ENCODE assay signal across 14 cellular contexts in the genomic region with DNA sequence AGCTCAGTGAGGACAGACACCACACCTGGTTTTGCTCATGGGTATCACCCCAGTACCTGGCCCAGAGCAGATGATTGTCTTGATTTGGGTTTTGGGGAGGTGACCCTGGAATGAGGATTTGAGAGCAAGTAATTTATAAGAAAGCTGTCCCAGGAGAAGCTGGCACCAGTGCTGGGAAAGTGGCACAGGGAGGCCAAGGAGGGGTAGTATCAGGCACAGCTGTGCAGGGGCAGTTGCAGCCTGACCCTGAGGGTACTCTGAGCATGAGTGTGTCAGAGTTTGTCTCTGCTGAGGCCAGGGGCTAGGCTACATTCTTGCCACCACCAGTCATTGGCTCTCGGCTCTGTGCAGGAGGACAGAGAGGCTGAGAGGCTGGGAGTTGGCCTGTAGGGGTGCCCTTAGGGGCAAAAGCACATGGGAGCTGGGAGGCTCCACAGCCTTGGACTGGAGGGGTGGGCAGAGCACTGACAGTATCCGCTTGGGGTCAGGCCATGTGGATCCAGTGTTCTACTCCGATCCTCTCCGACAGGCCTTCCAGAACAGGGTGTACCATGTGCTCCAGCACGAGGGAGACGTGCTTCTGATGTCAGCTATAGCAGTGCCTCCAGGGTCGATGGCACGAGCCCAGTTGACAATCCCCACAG.
DNase-seq lines count a peak whose midpoint lies in the region; ATAC-seq, FAIRE-seq and TF ChIP-seq lines count a peak whose summit lies in the region.
"Had no signal": no experiment of that assay in that cellular context is flagged by ENCODE, and none has a peak within 500 bp of the region (broad histone marks: within the 10 kb centered on the region; RNA-seq: fewer than 3 reads in every experiment).

No MANE protein-coding gene starts in this region.

- peak overlapping the region in 5 of 10 experiments; percentile 41 to 65 (median 50); a peak in 8 of 20 replicates for H3K4me3 ChIP-seq in BLaER1 treated with 17β-estradiol and CSF1 and Interleukin-3, amounts not matched to agents 10 nM and 100 nM
- peak overlapping the region; percentile 70 for H3K4me3 ChIP-seq in NB4 (ENCODE audit: low read depth, low read length)

- POLR2A ChIA-PET in activated CD4-positive, alpha-beta T cell treated with anti-CD3 and anti-CD28 coated beads for 36 hours (lab: Charles Lee), result interaction anchor here (0.6 kb wide), 1 partner anchor 8 kb away, joined by 3 read pairs; no protein-coding TSS in a partner anchor

- peaks cover 0 to 77% (median 0%) of the 10 kb centered on the region in 11 experiments; a peak in 4 of 22 replicates for H3K27me3 ChIP-seq in BLaER1 treated with 17β-estradiol and CSF1 and Interleukin-3, amounts not matched to agents 10 nM and 100 nM

- H3K27me3 Mint-ChIP-seq in stimulated activated memory B cell treated with anti-CD40 and anti-IgM and Interleukin-4, amounts not matched to agents 10 μg/mL and 1 μg/mL and 100 μg/mL, for 72 hours, result peaks cover 7% of the 10 kb centered on the region
- H3K27me3 Mint-ChIP-seq in activated CD4-positive, alpha-beta T cell treated with anti-CD3 and anti-CD28 coated beads for 36 hours, result peaks cover 5% of the 10 kb centered on the region

- TF ChIP-seq POLR2A in NB4 (IDR thresholded peaks at IDR 0.05; ENCODE audit: extremely low read depth, insufficient read length) (no peak), H54 (IDR thresholded peaks at IDR 0.05; ENCODE audit: low read depth, low read length) (no peak)

- H3K4me2 ChIP-seq in BLaER1 treated with 17β-estradiol and CSF1 and Interleukin-3, amounts not matched to agents 10 nM and 100 nM, result peak overlapping the region; percentile 78 to 100 (median 93)

- no peaks in the 10 kb centered on the region for H3K9me3 ChIP-seq in BLaER1 treated with 17β-estradiol and CSF1 and Interleukin-3, amounts not matched to agents 10 nM and 100 nM (replicated peaks in 1 of 11)

- no peaks in the 10 kb centered on the region for H3K9me3 Mint-ChIP-seq in stimulated activated memory B cell treated with anti-CD40 and anti-IgM and Interleukin-4, amounts not matched to agents 10 μg/mL and 1 μg/mL and 100 μg/mL, for 72 hours
- H3K9me3 Mint-ChIP-seq in activated CD4-positive, alpha-beta T cell treated with anti-CD3 and anti-CD28 coated beads for 36 hours (ENCODE audit: low read depth), result no peaks in the 10 kb centered on the region

- no peaks in the 10 kb centered on the region for H3K36me3 Mint-ChIP-seq in stimulated activated memory B cell treated with anti-CD40 and anti-IgM and Interleukin-4, amounts not matched to agents 10 μg/mL and 1 μg/mL and 100 μg/mL, for 72 hours
- H3K36me3 Mint-ChIP-seq in activated CD4-positive, alpha-beta T cell treated with anti-CD3 and anti-CD28 coated beads for 36 hours (ENCODE audit: low read depth), result no peaks in the 10 kb centered on the region

- FAIRE-seq in H54 (lab: Jason Lieb, UNC), result no peak

- H3K4me1 Mint-ChIP-seq in stimulated activated memory B cell treated with anti-CD40 and anti-IgM and Interleukin-4, amounts not matched to agents 10 μg/mL and 1 μg/mL and 100 μg/mL, for 72 hours, result peaks cover 9% of the 10 kb centered on the region
- H3K4me1 Mint-ChIP-seq in activated CD4-positive, alpha-beta T cell treated with anti-CD3 and anti-CD28 coated beads for 36 hours, result no peaks in the 10 kb centered on the region

- peak overlapping the region in 8 of 11 experiments; percentile 78 to 89 (median 86); a peak in 16 of 22 replicates for H3K9ac ChIP-seq in BLaER1 treated with 17β-estradiol and CSF1 and Interleukin-3, amounts not matched to agents 10 nM and 100 nM

- peaks cover 0 to 69% (median 15%) of the 10 kb centered on the region in 11 experiments; a peak in 11 of 22 replicates for H3K36me3 ChIP-seq in BLaER1 treated with 17β-estradiol and CSF1 and Interleukin-3, amounts not matched to agents 10 nM and 100 nM

- intact Hi-C loops in activated CD4-positive, alpha-beta T cell treated with anti-CD3 and anti-CD28 coated beads for 36 hours (cut with DNase I, micrococcal nuclease), result no loop called here

- peak; percentile 18 for ATAC-seq in stimulated activated memory B cell treated with anti-CD40 and anti-IgM and Interleukin-4, amounts not matched to agents 10 μg/mL and 1 μg/mL and 100 μg/mL, for 72 hours
- ATAC-seq in activated CD4-positive, alpha-beta T cell treated with anti-CD3 and anti-CD28 coated beads for 36 hours, result no peak
- ATAC-seq in GM19328 (IDR thresholded peaks at IDR 0.05; ENCODE audit: unreplicated experiment), result no peak

- peaks cover 0 to 96% (median 12%) of the 10 kb centered on the region in 11 experiments; a peak in 10 of 22 replicates for H4K20me1 ChIP-seq in BLaER1 treated with 17β-estradiol and CSF1 and Interleukin-3, amounts not matched to agents 10 nM and 100 nM

- peak; percentile 15 for TF ChIP-seq CTCF in NB4 (IDR thresholded peaks at IDR 0.05; ENCODE audit: low read depth, low read length)

- CTCF ChIA-PET in activated CD4-positive, alpha-beta T cell treated with anti-CD3 and anti-CD28 coated beads for 36 hours (lab: Charles Lee), result no interaction called here

- peak; percentile 70 for DNase-seq in NB4 (ENCODE audit: low read depth)
- peak; percentile 74 for DNase-seq in islet precursor cell
- no peak for DNase-seq in activated CD4-positive, alpha-beta T cell treated with anti-CD3 and anti-CD28 coated beads for 36 hours
- DNase-seq in H54 (ENCODE audit: insufficient read length, low spot score), result no peak
- DNase-seq: C1 segment of cervical spinal cord; HFFc6; MM.1S; NCI-H187 treated with DMSO at 0.1 percent for 48 hours; NCI-H446; NK-92 treated with Interleukin-12 subunit alpha and Interleukin-12 subunit beta, amount 100 ng/mL, for 24 hours; SIG-M5 had no signal

- H3K27ac ChIP-seq in BLaER1 treated with 17β-estradiol and CSF1 and Interleukin-3, amounts not matched to agents 10 nM and 100 nM, result peak overlapping the region in 9 of 11 experiments; percentile 91 to 99 (median 98); a peak in 17 of 22 replicates

- H3K4me3 Mint-ChIP-seq in stimulated activated memory B cell treated with anti-CD40 and anti-IgM and Interleukin-4, amounts not matched to agents 10 μg/mL and 1 μg/mL and 100 μg/mL, for 72 hours, result no peak overlapping the region
- H3K4me3 Mint-ChIP-seq in activated CD4-positive, alpha-beta T cell treated with anti-CD3 and anti-CD28 coated beads for 36 hours, result no peak overlapping the region
- H3K4me3 Mint-ChIP-seq: HFFc6 had no signal

- H3K27ac Mint-ChIP-seq in stimulated activated memory B cell treated with anti-CD40 and anti-IgM and Interleukin-4, amounts not matched to agents 10 μg/mL and 1 μg/mL and 100 μg/mL, for 72 hours, result no peak overlapping the region
- H3K27ac Mint-ChIP-seq in activated CD4-positive, alpha-beta T cell treated with anti-CD3 and anti-CD28 coated beads for 36 hours, result no peak overlapping the region
- H3K27ac Mint-ChIP-seq: HFFc6 had no signal

- peaks cover 57 to 98% (median 95%) of the 10 kb centered on the region in 10 experiments for H3K4me1 ChIP-seq in BLaER1 treated with 17β-estradiol and CSF1 and Interleukin-3, amounts not matched to agents 10 nM and 100 nM

Comparison
In these comparisons a context has a peak if more than half of its experiments do, and no peak if none do; other contexts are left out.
1. DNase-seq: peak in NB4 (single experiment) and islet precursor cell (single experiment); none in activated CD4-positive, alpha-beta T cell treated with anti-CD3 and anti-CD28 coated beads for 36 hours (single experiment) and H54 (single experiment).